ENCODE assay signal across 8 cellular contexts in the genomic region with DNA sequence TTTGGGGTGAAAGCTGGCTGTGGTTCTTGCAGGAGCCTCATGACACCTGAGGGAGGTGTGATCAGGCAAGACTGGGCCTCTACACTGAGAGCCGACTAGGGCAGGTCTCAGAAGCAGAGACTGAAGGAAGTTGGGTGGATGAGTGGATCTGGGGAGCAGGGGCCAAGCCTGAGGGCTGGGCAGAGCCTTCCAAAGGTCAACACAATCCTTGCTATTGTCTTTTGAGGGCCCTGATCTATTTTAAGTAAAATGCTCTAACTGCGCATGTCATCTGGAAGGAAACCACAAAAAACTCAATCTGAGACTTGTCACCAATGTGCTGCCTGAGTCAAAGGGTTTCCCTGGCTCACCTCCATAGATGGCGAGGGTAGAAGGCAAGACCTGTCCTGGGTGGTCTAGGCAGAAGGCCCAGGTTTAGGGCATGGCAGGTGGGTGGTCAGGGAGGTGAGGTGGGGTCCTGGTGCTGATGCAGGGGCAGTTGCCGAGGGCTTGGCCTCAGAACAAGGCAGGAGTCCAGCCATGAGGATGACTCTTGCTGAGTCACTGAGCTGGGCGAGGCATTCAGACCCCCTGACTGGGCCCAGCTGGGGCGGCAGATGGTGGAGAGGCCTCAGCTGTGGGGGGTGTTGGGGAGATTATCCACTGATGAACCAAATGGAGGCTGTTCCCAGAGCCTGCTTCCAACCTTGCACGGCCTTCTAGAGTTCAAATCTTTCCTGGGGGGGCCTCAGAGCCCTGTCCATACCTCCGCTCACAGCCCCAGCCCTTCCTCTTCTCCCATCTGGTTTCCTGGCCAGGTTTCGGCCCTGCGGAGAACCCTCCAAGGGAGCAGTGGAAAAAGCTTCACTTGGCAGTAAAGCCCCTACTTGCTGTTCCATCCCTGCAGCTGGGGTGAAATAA. TPM values are rescaled to one million over a fixed set of nuclear protein-coding genes. Genes with fewer than 3 reads are reported as not detected.
A peak's percentile ranks its signal among the peaks of the same experiment; 100 is the strongest.
DNase-seq lines count a peak whose midpoint lies in the region; ATAC-seq, FAIRE-seq and TF ChIP-seq lines count a peak whose summit lies in the region.

No MANE protein-coding gene starts in this region.

- no peak for TF ChIP-seq POLR2A in endothelial cell of umbilical vein (IDR thresholded peaks at IDR 0.05; ENCODE audit: low read depth, low read length)

- H3K4me3 Mint-ChIP-seq in activated B cell treated with CpG ODN at 0.5 μM for 24 hours: no peak overlapping the region
- peak overlapping the region; percentile 69 for H3K4me3 Mint-ChIP-seq in neural crest cell

- peak overlapping the region; percentile 40 for H3K4me2 ChIP-seq in endothelial cell of umbilical vein (ENCODE audit: insufficient read depth, low read length)

- H3K36me3 ChIP-seq in endothelial cell of umbilical vein (ENCODE audit: control insufficient read depth in 2 of 2, extremely low read depth in 1 of 2, insufficient read depth in 2 of 2, low read length in 2 of 2): no peaks in the 10 kb centered on the region

- no peaks in the 10 kb centered on the region for H3K27me3 ChIP-seq in endothelial cell of umbilical vein (ENCODE audit: control insufficient read depth in 2 of 2, insufficient read depth in 2 of 2, low read length in 2 of 2)

- TF ChIP-seq CTCF in activated B cell treated with CpG ODN at 0.5 μM for 24 hours (IDR thresholded peaks at IDR 0.05): no peak
- no peak for TF ChIP-seq CTCF in endothelial cell of umbilical vein (IDR thresholded peaks at IDR 0.05; ENCODE audit: extremely low read depth in 1 of 2, insufficient read depth in 1 of 2, low read depth in 1 of 2, low read length in 2 of 2)
- TF ChIP-seq CTCF in neural crest cell (conservative IDR thresholded peaks at IDR 0.05): no peak

- peaks cover 29% of the 10 kb centered on the region for H3K4me1 Mint-ChIP-seq in activated B cell treated with CpG ODN at 0.5 μM for 24 hours
- peaks cover 15% of the 10 kb centered on the region for H3K4me1 Mint-ChIP-seq in neural crest cell

- BruUV-seq in endothelial cell of umbilical vein (replicated peaks; lab: Mats Ljungman, UMichigan): no TSS peak

- H3K27ac ChIP-seq in endothelial cell of umbilical vein (ENCODE audit: insufficient read depth, low read depth, low read length): peak overlapping the region; percentile 73

- CTCF ChIA-PET in activated B cell treated with CpG ODN at 0.5 μM for 24 hours (lab: Charles Lee): no interaction called here
- CTCF ChIA-PET in endothelial cell of umbilical vein (lab: Charles Lee): interaction anchor here (0.6 to 7.0 kb wide), 8 partner anchors 9 to 125 kb away, joined by 3 to 66 read pairs (median 4); a partner anchor contains a TSS

- no peaks in the 10 kb centered on the region for H3K9me3 ChIP-seq in endothelial cell of umbilical vein (replicated peaks; ENCODE audit: control insufficient read depth, insufficient read depth, low read length)

- peak; percentile 67 for DNase-seq in stimulated activated CD4-positive, alpha-beta T cell treated with anti-CD3 and anti-CD28 coated beads, Interleukin-15, amount 100 ng/mL, for 24 hours
- no peak for DNase-seq in stimulated activated CD4-positive, alpha-beta T cell treated with anti-CD3 and anti-CD28 coated beads, Interleukin-12 subunit alpha, Interleukin-12 subunit beta, amount 100 ng/mL, for 4 hours
- DNase-seq in activated B cell treated with CpG ODN at 0.5 μM for 24 hours (no peak), endothelial cell of umbilical vein (ENCODE audit: low read depth, low spot score) (peak; percentile 65), neural crest cell (ENCODE audit: low read depth, low spot score) (no peak), iPS-NIHi11 (ENCODE audit: low spot score) (no peak)

- no peaks in the 10 kb centered on the region for H4K20me1 ChIP-seq in endothelial cell of umbilical vein (replicated peaks; ENCODE audit: control insufficient read depth, extremely low read depth, insufficient read depth, low read length)

- H3K9me1 ChIP-seq in endothelial cell of umbilical vein (replicated peaks; ENCODE audit: control insufficient read depth, extremely low read depth, insufficient read depth, low read length): no peaks in the 10 kb centered on the region

- intact Hi-C loops in activated B cell treated with CpG ODN at 0.5 μM for 24 hours (cut with micrococcal nuclease): no loop called here
- intact Hi-C loops in endothelial cell of umbilical vein (cut with micrococcal nuclease): loop anchor here (10.0 kb wide), 1 partner anchor 79 kb away; a partner anchor contains a TSS

- FAIRE-seq in endothelial cell of umbilical vein (lab: Jason Lieb, UNC): no peak

- H3K9me3 Mint-ChIP-seq in activated B cell treated with CpG ODN at 0.5 μM for 24 hours (no peaks in the 10 kb centered on the region), neural crest cell (no peaks in the 10 kb centered on the region)

- H3K79me2 ChIP-seq in endothelial cell of umbilical vein (ENCODE audit: control insufficient read depth, insufficient read depth, low read length): peaks cover 29% of the 10 kb centered on the region

- POLR2A ChIA-PET in activated B cell treated with CpG ODN at 0.5 μM for 24 hours (lab: Charles Lee): interaction anchor here (2.0 kb wide), 1 partner anchor 9 kb away, joined by 7 read pairs; a partner anchor contains a TSS
- POLR2A ChIA-PET in endothelial cell of umbilical vein (lab: Charles Lee): interaction anchor here (0.6 kb wide), 1 partner anchor 18 kb away, joined by 3 read pairs; no protein-coding TSS in a partner anchor

- dilution Hi-C loops in endothelial cell of umbilical vein (cut with MboI; ENCODE audit: extremely low pct_ligation_motif_present, low sequenced_read_pairs): no loop called here

- H3K27ac Mint-ChIP-seq in activated B cell treated with CpG ODN at 0.5 μM for 24 hours (peak overlapping the region; percentile 12), neural crest cell (ENCODE audit: unreplicated experiment) (peak overlapping the region; percentile 75)

- no peak overlapping the region for H3K9ac ChIP-seq in endothelial cell of umbilical vein (replicated peaks; ENCODE audit: extremely low read depth, insufficient read depth, low read length)

- peaks cover 19% of the 10 kb centered on the region for H3K36me3 Mint-ChIP-seq in activated B cell treated with CpG ODN at 0.5 μM for 24 hours (ENCODE audit: low read depth)
- no peaks in the 10 kb centered on the region for H3K36me3 Mint-ChIP-seq in neural crest cell (ENCODE audit: low read depth)

- H3K27me3 Mint-ChIP-seq in activated B cell treated with CpG ODN at 0.5 μM for 24 hours (no peaks in the 10 kb centered on the region), neural crest cell (ENCODE audit: low read depth) (peaks cover 4% of the 10 kb centered on the region)

- H2AFZ ChIP-seq in endothelial cell of umbilical vein (ENCODE audit: low read depth, low read length): peak overlapping the region; percentile 7

- H3K4me1 ChIP-seq in endothelial cell of umbilical vein (ENCODE audit: control insufficient read depth, extremely low read depth, insufficient read depth, low read length): peaks cover 47% of the 10 kb centered on the region

- no peak overlapping the region for H3K4me3 ChIP-seq in endothelial cell of umbilical vein (replicated peaks in 1 of 3; ENCODE audit: insufficient read depth in 1 of 3, low read depth in 1 of 3, low read length in 3 of 3)

- ATAC-seq in activated B cell treated with CpG ODN at 0.5 μM for 24 hours (ENCODE audit: low read depth) (no peak), HG02798 (IDR thresholded peaks at IDR 0.05; ENCODE audit: poor library complexity, unreplicated experiment) (no peak), GM21381 (IDR thresholded peaks at IDR 0.05; ENCODE audit: unreplicated experiment) (no peak)

RNA-seq across cellular contexts. Expression of a gene that starts 5.1 kb away (rescaled TPM):
- 177 and 179 TPM in 2 replicates for total RNA-seq in activated B cell treated with CpG ODN at 0.5 μM for 24 hours
- 116 and 118 TPM in 2 replicates for total RNA-seq in endothelial cell of umbilical vein
- 47.0 and 49.8 TPM in 2 replicates for polyA plus RNA-seq in endothelial cell of umbilical vein
- polyA plus RNA-seq in endothelial cell of umbilical vein (2011; cell fraction: cytosol; rRNA removed): 45.7 and 48.2 TPM in 2 replicates
- polyA plus RNA-seq in endothelial cell of umbilical vein (2011; cell fraction: nucleus; rRNA removed): 118 and 126 TPM in 2 replicates
- 154 and 197 TPM in 2 replicates for polyA plus RNA-seq in endothelial cell of umbilical vein (2012)
- polyA minus RNA-seq in endothelial cell of umbilical vein: 123 and 214 TPM in 2 replicates
- 47.5 TPM for polyA minus RNA-seq in endothelial cell of umbilical vein (2011; cell fraction: cytosol; rRNA and poly(A)+ RNA removed)
- 42.1 and 68.7 TPM in 2 replicates for polyA minus RNA-seq in endothelial cell of umbilical vein (2011; cell fraction: nucleus; rRNA and poly(A)+ RNA removed)
- 1.6 and 2.1 TPM in 2 replicates for total RNA-seq in neural crest cell

RNA-seq across cellular contexts. Expression of a gene that starts 9.4 kb away (rescaled TPM):
- total RNA-seq in activated B cell treated with CpG ODN at 0.5 μM for 24 hours: 18.6 and 20.3 TPM in 2 replicates
- 24.2 and 26.3 TPM in 2 replicates for total RNA-seq in endothelial cell of umbilical vein
- polyA plus RNA-seq in endothelial cell of umbilical vein: 13.0 and 15.9 TPM in 2 replicates
- 16.6 and 17.6 TPM in 2 replicates for polyA plus RNA-seq in endothelial cell of umbilical vein (2011; cell fraction: cytosol; rRNA removed)
- polyA plus RNA-seq in endothelial cell of umbilical vein (2011; cell fraction: nucleus; rRNA removed): 18.8 and 20.0 TPM in 2 replicates
- 18.5 and 20.4 TPM in 2 replicates for polyA plus RNA-seq in endothelial cell of umbilical vein (2012)
- polyA minus RNA-seq in endothelial cell of umbilical vein: 3.8 and 4.2 TPM in 2 replicates
- 16.0 TPM for polyA minus RNA-seq in endothelial cell of umbilical vein (2011; cell fraction: cytosol; rRNA and poly(A)+ RNA removed)
- polyA minus RNA-seq in endothelial cell of umbilical vein (2011; cell fraction: nucleus; rRNA and poly(A)+ RNA removed): 4.1 and 5.2 TPM in 2 replicates
- 47.6 and 48.4 TPM in 2 replicates for total RNA-seq in neural crest cell

RNA-seq across cellular contexts. Expression of a gene that starts 13.4 kb away (rescaled TPM):
- total RNA-seq in activated B cell treated with CpG ODN at 0.5 μM for 24 hours: 0.11 and 0.54 TPM in 2 replicates
- total RNA-seq in endothelial cell of umbilical vein: 2.3 and 3.3 TPM in 2 replicates
- polyA plus RNA-seq in endothelial cell of umbilical vein: 3.3 and 3.4 TPM in 2 replicates
- polyA plus RNA-seq in endothelial cell of umbilical vein (2011; cell fraction: cytosol; rRNA removed): 0.41 and 0.66 TPM in 2 replicates
- 18.1 and 20.0 TPM in 2 replicates for polyA plus RNA-seq in endothelial cell of umbilical vein (2011; cell fraction: nucleus; rRNA removed)
- polyA plus RNA-seq in endothelial cell of umbilical vein (2012): 1.0 and 1.4 TPM in 2 replicates
- 1.1 and 1.9 TPM in 2 replicates for polyA minus RNA-seq in endothelial cell of umbilical vein
- polyA minus RNA-seq in endothelial cell of umbilical vein (2011; cell fraction: cytosol; rRNA and poly(A)+ RNA removed): not detected
- 2.9 and 3.8 TPM in 2 replicates for polyA minus RNA-seq in endothelial cell of umbilical vein (2011; cell fraction: nucleus; rRNA and poly(A)+ RNA removed)
- 18.6 and 21.2 TPM in 2 replicates for total RNA-seq in neural crest cell

RNA-seq across cellular contexts. Expression of a gene that starts 19.1 kb away (rescaled TPM):
- total RNA-seq in activated B cell treated with CpG ODN at 0.5 μM for 24 hours: 172 and 187 TPM in 2 replicates
- 311 TPM in 2 replicates for total RNA-seq in endothelial cell of umbilical vein
- 165 and 212 TPM in 2 replicates for polyA plus RNA-seq in endothelial cell of umbilical vein
- 204 and 249 TPM in 2 replicates for polyA plus RNA-seq in endothelial cell of umbilical vein (2011; cell fraction: cytosol; rRNA removed)
- polyA plus RNA-seq in endothelial cell of umbilical vein (2011; cell fraction: nucleus; rRNA removed): 129 and 147 TPM in 2 replicates
- polyA plus RNA-seq in endothelial cell of umbilical vein (2012): 303 and 323 TPM in 2 replicates
- polyA minus RNA-seq in endothelial cell of umbilical vein: 291 and 342 TPM in 2 replicates
- polyA minus RNA-seq in endothelial cell of umbilical vein (2011; cell fraction: cytosol; rRNA and poly(A)+ RNA removed): 395 TPM
- polyA minus RNA-seq in endothelial cell of umbilical vein (2011; cell fraction: nucleus; rRNA and poly(A)+ RNA removed): 51.4 and 56.6 TPM in 2 replicates
- 605 and 635 TPM in 2 replicates for total RNA-seq in neural crest cell

RNA-seq across cellular contexts. Expression of a gene that starts 34.8 kb away (rescaled TPM):
- total RNA-seq in activated B cell treated with CpG ODN at 0.5 μM for 24 hours (33.1 and 40.1 TPM in 2 replicates), endothelial cell of umbilical vein (82.3 and 90.0 TPM in 2 replicates), neural crest cell (162 and 173 TPM in 2 replicates)
- 67.3 and 67.9 TPM in 2 replicates for polyA plus RNA-seq in endothelial cell of umbilical vein
- 68.7 and 72.0 TPM in 2 replicates for polyA plus RNA-seq in endothelial cell of umbilical vein (2011; cell fraction: cytosol; rRNA removed)
- polyA plus RNA-seq in endothelial cell of umbilical vein (2011; cell fraction: nucleus; rRNA removed): 198 and 265 TPM in 2 replicates
- polyA plus RNA-seq in endothelial cell of umbilical vein (2012): 27.8 and 49.7 TPM in 2 replicates
- 71.8 and 80.2 TPM in 2 replicates for polyA minus RNA-seq in endothelial cell of umbilical vein
- polyA minus RNA-seq in endothelial cell of umbilical vein (2011; cell fraction: cytosol; rRNA and poly(A)+ RNA removed): 95.7 TPM
- 55.3 and 92.1 TPM in 2 replicates for polyA minus RNA-seq in endothelial cell of umbilical vein (2011; cell fraction: nucleus; rRNA and poly(A)+ RNA removed)

Comparison
In these comparisons a context has a peak if more than half of its experiments do, and no peak if none do; other contexts are left out.
1. DNase-seq: peak in stimulated activated CD4-positive, alpha-beta T cell treated with anti-CD3 and anti-CD28 coated beads, Interleukin-15, amount 100 ng/mL, for 24 hours (single experiment) and endothelial cell of umbilical vein (single experiment); none in stimulated activated CD4-positive, alpha-beta T cell treated with anti-CD3 and anti-CD28 coated beads, Interleukin-12 subunit alpha, Interleukin-12 subunit beta, amount 100 ng/mL, for 4 hours (single experiment), activated B cell treated with CpG ODN at 0.5 μM for 24 hours (single experiment), neural crest cell (single experiment) and iPS-NIHi11 (single experiment).
2. RNA of a gene that starts 5.1 kb away (total RNA-seq): 177 to 179 TPM in activated B cell treated with CpG ODN at 0.5 μM for 24 hours and 116 to 118 TPM in endothelial cell of umbilical vein; 1.6 to 2.1 TPM in neural crest cell; every median in the first group is over 10 times any median in the second.